In genomic region chr1:193727850-193728249, GRCh38 we compare ENCODE assay signal across 25 cellular contexts.
"Had no signal": no experiment of that assay in that cellular context is flagged by ENCODE, and none has a peak within 500 bp of the region (broad histone marks: within the 10 kb centered on the region; RNA-seq: fewer than 3 reads in every experiment).

No MANE protein-coding gene starts in this region.

- H2AFZ ChIP-seq: neural progenitor cell had no signal

- H3K9me3 ChIP-seq: heart right ventricle, ovary, right atrium auricular region, sigmoid colon, testis, tibial nerve, upper lobe of right lung, vagina had no signal

- H3K9ac ChIP-seq: neural progenitor cell had no signal

- ATAC-seq: esophagus mucosa; heart right ventricle; left lobe of liver; natural killer cell; stimulated activated naive B cell treated with anti-CD40 and anti-IgM and Interleukin-4, amounts not matched to agents 10 μg/mL and 1 μg/mL and 100 μg/mL, for 72 hours; stimulated activated naive CD8-positive, alpha-beta T cell treated with anti-CD3 and anti-CD28 coated beads, Interleukin-15, amount 100 ng/mL, for 72 hours; upper lobe of right lung had no signal

- H3K4me1 Mint-ChIP-seq: neural progenitor cell; stimulated activated naive B cell treated with anti-CD40 and anti-IgM and Interleukin-4, amounts not matched to agents 10 μg/mL and 1 μg/mL and 100 μg/mL, for 72 hours; stimulated activated naive CD8-positive, alpha-beta T cell treated with anti-CD3 and anti-CD28 coated beads, Interleukin-15, amount 100 ng/mL, for 72 hours had no signal

- H3K27me3 Mint-ChIP-seq: stimulated activated naive B cell treated with anti-CD40 and anti-IgM and Interleukin-4, amounts not matched to agents 10 μg/mL and 1 μg/mL and 100 μg/mL, for 72 hours; stimulated activated naive CD8-positive, alpha-beta T cell treated with anti-CD3 and anti-CD28 coated beads, Interleukin-15, amount 100 ng/mL, for 72 hours had no signal

- H3K27ac ChIP-seq: dorsolateral prefrontal cortex, heart right ventricle, neural progenitor cell, ovary, right atrium auricular region, sigmoid colon, skin epidermis, testis, tibial nerve, upper lobe of right lung, vagina had no signal

- H3K4me3 ChIP-seq: dorsolateral prefrontal cortex, heart right ventricle, neural progenitor cell, ovary, right atrium auricular region, sigmoid colon, skin epidermis, testis, tibial nerve, upper lobe of right lung, vagina had no signal

- H3K36me3 ChIP-seq: heart right ventricle, neural progenitor cell, ovary, right atrium auricular region, sigmoid colon, tibial nerve, upper lobe of right lung, vagina had no signal

- H3K36me3 Mint-ChIP-seq: natural killer cell; neural progenitor cell; stimulated activated naive B cell treated with anti-CD40 and anti-IgM and Interleukin-4, amounts not matched to agents 10 μg/mL and 1 μg/mL and 100 μg/mL, for 72 hours had no signal

- H3K9me3 Mint-ChIP-seq: natural killer cell; stimulated activated naive B cell treated with anti-CD40 and anti-IgM and Interleukin-4, amounts not matched to agents 10 μg/mL and 1 μg/mL and 100 μg/mL, for 72 hours; stimulated activated naive CD8-positive, alpha-beta T cell treated with anti-CD3 and anti-CD28 coated beads, Interleukin-15, amount 100 ng/mL, for 72 hours had no signal

- FAIRE-seq: endometrium, frontal cortex had no signal

- H3K27me3 ChIP-seq: dorsolateral prefrontal cortex, heart right ventricle, neural progenitor cell, ovary, right atrium auricular region, sigmoid colon, testis, tibial nerve, upper lobe of right lung, vagina had no signal

- H3K4me1 ChIP-seq: heart right ventricle, neural progenitor cell, right atrium auricular region, sigmoid colon, testis, tibial nerve, upper lobe of right lung, vagina had no signal

- H3K27ac Mint-ChIP-seq: mesothelial cell of epicardium; natural killer cell; neural progenitor cell; stimulated activated naive B cell treated with anti-CD40 and anti-IgM and Interleukin-4, amounts not matched to agents 10 μg/mL and 1 μg/mL and 100 μg/mL, for 72 hours; stimulated activated naive CD8-positive, alpha-beta T cell treated with anti-CD3 and anti-CD28 coated beads, Interleukin-15, amount 100 ng/mL, for 72 hours had no signal

- H3K4me2 ChIP-seq: neural progenitor cell had no signal

- DNase-seq: dorsolateral prefrontal cortex; effector CD8-positive, alpha-beta T cell; heart right ventricle; hypothalamus; islet precursor cell; natural killer cell; nucleus accumbens; ovary; sigmoid colon; stimulated activated CD4-positive, alpha-beta T cell treated with anti-CD3 and anti-CD28 coated beads, Interleukin-2, amount 100 ng/mL, for 24 hours; stimulated activated CD4-positive, alpha-beta T cell treated with anti-CD3 and anti-CD28 coated beads, Interleukin-4, amount 100 ng/mL, for 4 hours; stimulated activated naive B cell treated with anti-CD40 and anti-IgM and Interleukin-4, amounts not matched to agents 10 μg/mL and 1 μg/mL and 100 μg/mL, for 72 hours; stimulated activated naive CD8-positive, alpha-beta T cell treated with anti-CD3 and anti-CD28 coated beads, Interleukin-15, amount 100 ng/mL, for 72 hours; testis; upper lobe of right lung had no signal

- H3K4me3 Mint-ChIP-seq: mesothelial cell of epicardium; natural killer cell; neural progenitor cell; stimulated activated naive B cell treated with anti-CD40 and anti-IgM and Interleukin-4, amounts not matched to agents 10 μg/mL and 1 μg/mL and 100 μg/mL, for 72 hours; stimulated activated naive CD8-positive, alpha-beta T cell treated with anti-CD3 and anti-CD28 coated beads, Interleukin-15, amount 100 ng/mL, for 72 hours had no signal
